ENCODE assay signal across 8 cellular contexts in the genomic region with DNA sequence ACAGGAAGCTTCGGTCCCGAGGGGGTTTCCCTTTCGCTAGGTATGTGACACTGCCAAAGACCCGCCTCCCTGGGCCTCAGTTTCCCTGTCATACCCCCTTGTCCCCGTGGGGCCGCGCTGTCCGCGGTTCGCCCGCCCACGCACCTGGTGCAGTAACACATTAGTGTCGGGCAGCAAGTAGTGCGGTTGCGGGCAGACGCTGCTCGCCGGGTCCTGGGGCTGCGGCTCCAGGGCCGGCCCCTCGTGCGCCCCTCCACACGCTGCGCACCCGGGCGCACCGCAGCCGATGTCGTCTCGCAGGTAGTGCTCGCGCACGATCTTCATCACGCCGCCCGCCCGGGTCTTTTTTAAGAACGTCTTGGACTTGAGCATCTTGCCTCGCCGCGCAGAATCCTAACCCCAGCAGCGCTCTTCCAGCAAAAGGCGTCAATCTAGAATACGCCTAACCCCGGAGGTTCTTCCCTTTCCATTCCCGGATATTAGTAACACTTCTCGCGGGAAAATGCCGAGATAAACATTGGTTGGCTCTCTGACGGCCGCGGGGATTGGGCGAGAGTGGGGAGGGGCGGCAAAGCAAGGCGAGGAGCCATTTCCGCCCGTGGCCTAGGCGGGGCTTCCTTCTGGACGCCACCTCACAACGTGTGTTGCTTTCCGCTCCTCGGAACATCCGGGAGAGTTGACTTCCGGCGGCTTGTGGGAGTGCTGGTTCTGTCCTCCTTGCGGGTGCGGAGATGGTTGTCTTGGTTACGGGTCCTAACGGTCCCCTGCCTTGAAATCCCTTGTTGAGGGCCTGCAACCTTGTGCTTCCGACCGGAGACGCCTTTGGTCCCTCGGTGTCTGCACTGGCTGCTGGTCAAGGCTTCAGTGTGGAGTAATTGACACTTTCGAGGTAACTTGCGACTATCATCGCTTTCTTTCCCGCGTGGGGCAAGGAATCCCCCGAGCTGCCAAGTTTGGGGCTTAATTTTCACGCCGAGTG. TPM values are rescaled to one million over a fixed set of nuclear protein-coding genes. Genes with fewer than 3 reads are reported as not detected.
DNase-seq lines count a peak whose midpoint lies in the region; ATAC-seq and TF ChIP-seq lines count a peak whose summit lies in the region.

DIS3 (minus strand) TSS at position 440 of the 979 bp plus-strand sequence; CDS start at position 372, 68 bp downstream.
PIBF1 (plus strand) TSS at position 673 of the 979 bp plus-strand sequence. CDS start 1,337 bp downstream, outside the sequence.

- H3K9me3 ChIP-seq in esophagus (ENCODE audit: control insufficient read depth in 2 of 2, insufficient read depth in 1 of 2, low read depth in 1 of 2, low read length in 1 of 2): no peaks in the 10 kb centered on the region
- no peaks in the 10 kb centered on the region for H3K9me3 ChIP-seq in mucosa of stomach (ENCODE audit: control insufficient read depth, low read length)

- peak within 1 kb of the TSS; percentile 100 for H3K27ac Mint-ChIP-seq in activated T-cell treated with anti-CD3 and anti-CD28 coated beads, Interleukin-2, amount 50 U/mL, for 24 hours

- H3K4me3 ChIP-seq in esophagus (ENCODE audit: low read depth in 1 of 2, low read length in 2 of 2) (peak within 1 kb of the TSS; percentile 96 to 100), mucosa of stomach (ENCODE audit: low read length) (peak within 1 kb of the TSS; percentile 90)

- H3K36me3 Mint-ChIP-seq in activated T-cell treated with anti-CD3 and anti-CD28 coated beads, Interleukin-2, amount 50 U/mL, for 24 hours (ENCODE audit: low read depth): peaks cover 82% of the 10 kb centered on the region

- no peaks in the 10 kb centered on the region for H3K27me3 ChIP-seq in esophagus (ENCODE audit: control insufficient read depth in 1 of 2, insufficient read depth in 2 of 2, low read length in 2 of 2)
- H3K27me3 ChIP-seq in mucosa of stomach (ENCODE audit: control insufficient read depth, insufficient read depth, low read length): no peaks in the 10 kb centered on the region

- H3K4me1 ChIP-seq in esophagus (ENCODE audit: control insufficient read depth in 2 of 2, insufficient read depth in 2 of 2, low read length in 1 of 2) (peaks cover 0 to 3% of the 10 kb centered on the region in 2 donors), mucosa of stomach (ENCODE audit: control insufficient read depth, insufficient read depth, low read length) (no peaks in the 10 kb centered on the region)

- WGBS in esophagus, 2 donors: 0% methylated on average over 81 of the region's 81 CpGs

- H3K36me3 ChIP-seq in esophagus (ENCODE audit: control insufficient read depth in 2 of 2, insufficient read depth in 2 of 2, low read length in 1 of 2) (peaks cover 0 to 3% of the 10 kb centered on the region in 2 donors), mucosa of stomach (ENCODE audit: control insufficient read depth, insufficient read depth, low read length) (no peaks in the 10 kb centered on the region)

- peak within 1 kb of the TSS; percentile 87 for H3K9ac ChIP-seq in mucosa of stomach (ENCODE audit: low read length)

- H3K4me3 Mint-ChIP-seq in activated T-cell treated with anti-CD3 and anti-CD28 coated beads, Interleukin-2, amount 50 U/mL, for 24 hours: peak within 1 kb of the TSS; percentile 96

- in situ Hi-C loops in KBM-7 (cut with MboI; ENCODE audit: low pct_unique_long_range_greater_than_20kb, low sequenced_read_pairs): no loop called here

- H3K9me3 Mint-ChIP-seq in activated T-cell treated with anti-CD3 and anti-CD28 coated beads, Interleukin-2, amount 50 U/mL, for 24 hours: no peaks in the 10 kb centered on the region

- H3K27ac ChIP-seq in esophagus (ENCODE audit: low read depth in 2 of 2, low read length in 1 of 2): peak within 1 kb of the TSS; percentile 85 to 92

- no peaks in the 10 kb centered on the region for H3K27me3 Mint-ChIP-seq in activated T-cell treated with anti-CD3 and anti-CD28 coated beads, Interleukin-2, amount 50 U/mL, for 24 hours

- H3K4me1 Mint-ChIP-seq in activated T-cell treated with anti-CD3 and anti-CD28 coated beads, Interleukin-2, amount 50 U/mL, for 24 hours (ENCODE audit: low read depth): peaks cover 60% of the 10 kb centered on the region

- peak; percentile 94 for DNase-seq in DMS79 (lab: John Stamatoyannopoulos, UW)
- DNase-seq in KBM-7: peak; percentile 99
- peak; percentile 96 for DNase-seq in activated T-cell treated with anti-CD3 and anti-CD28 coated beads, Interleukin-2, amount 50 U/mL, for 24 hours
- DNase-seq in stimulated activated CD8-positive, alpha-beta memory T cell treated with anti-CD3 and anti-CD28 coated beads, Interleukin-7, amount 100 ng/mL, for 1 hour (ENCODE audit: low read depth in 2 of 2): peak; percentile 87 to 89

- peak; percentile 98 for ATAC-seq in GM21717 (IDR thresholded peaks at IDR 0.05; ENCODE audit: unreplicated experiment)

TF ChIP-seq in PFSK-1, 5 proteins besides CTCF, POLR2A, EP300 and RAD21:
- TF ChIP-seq POLR2AphosphoS5 (IDR thresholded peaks at IDR 0.05; ENCODE audit: low read depth, low read length) (peak; percentile 72; the same call in 1 of the 2 replicates), FOXP2 (optimal IDR thresholded peaks at IDR 0.05; ENCODE audit: borderline replicate concordance, extremely low read depth, extremely low read length, insufficient read depth) (peak; percentile 94), TAF1 (IDR thresholded peaks at IDR 0.05; ENCODE audit: borderline replicate concordance, insufficient read depth, low read length) (0 out of 2 replicates have a peak, but pooled peaks have one; percentile 66), SIN3A (IDR thresholded peaks at IDR 0.05; ENCODE audit: borderline replicate concordance, insufficient read depth, low read length) (no peak; the same call in 1 of the 2 replicates), REST (IDR thresholded peaks at IDR 0.05; ENCODE audit: insufficient read depth in 1 of 2, low read depth in 2 of 2, low read length in 2 of 2) (no peak)
TF ChIP-seq in PFSK-1: peak in this region for 3.

RNA-seq across cellular contexts. Expression of gene DIS3, which starts in this region (rescaled TPM):
- 20.2 TPM for polyA plus RNA-seq in PFSK-1 (2012; ENCODE audit: insufficient read length, low read depth)
- 10 to 100 TPM in 1 of 2 donors, 1 to 10 TPM in 1; 8.2 to 12.9 TPM for polyA plus RNA-seq in esophagus

RNA-seq across cellular contexts. Expression of gene PIBF1, which starts in this region (rescaled TPM):
- polyA plus RNA-seq in PFSK-1 (2012; ENCODE audit: insufficient read length, low read depth): 3.8 TPM
- polyA plus RNA-seq in esophagus: 10 to 100 TPM in 1 of 2 donors, 1 to 10 TPM in 1; 5.4 to 13.1 TPM

Comparison
In these comparisons a context has a peak if more than half of its experiments do, and no peak if none do; other contexts are left out.
1. Peak in every context shown above with its lines: DNase-seq, ATAC-seq, H3K4me3 ChIP-seq and H3K27ac ChIP-seq.